Comparison of ENCODE assay signal across 10 cellular contexts in the genomic region with DNA sequence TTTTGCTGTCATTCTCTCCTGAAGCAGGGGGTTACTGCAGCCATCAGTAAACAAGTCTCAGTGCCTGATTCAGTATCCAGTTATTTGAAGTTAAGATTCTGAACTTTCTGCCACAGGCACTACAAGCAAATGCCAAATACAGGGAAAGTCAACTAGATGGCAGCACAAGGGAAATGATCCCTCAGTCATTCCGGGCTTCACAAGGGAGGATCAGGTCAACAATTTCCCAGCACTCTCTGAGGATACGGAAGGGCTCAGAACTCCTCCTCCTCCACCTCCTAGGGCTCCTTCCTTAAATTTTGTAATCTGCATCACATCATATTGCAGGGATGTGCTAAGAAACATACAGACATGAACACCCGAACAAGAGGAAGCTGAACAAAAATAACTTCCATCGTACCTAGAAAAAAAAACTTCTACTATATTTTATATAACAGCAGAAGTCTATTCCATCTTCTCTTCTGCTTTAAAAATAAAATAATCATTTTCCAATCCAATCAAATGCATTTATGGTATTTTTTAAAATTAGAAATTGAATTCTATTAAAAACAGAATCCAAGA.
DNase-seq lines count a peak whose midpoint lies in the region; ATAC-seq and TF ChIP-seq lines count a peak whose summit lies in the region.
"Had no signal": no experiment of that assay in that cellular context is flagged by ENCODE, and none has a peak within 500 bp of the region (broad histone marks: within the 10 kb centered on the region; RNA-seq: fewer than 3 reads in every experiment).

No MANE protein-coding gene starts in this region.

- H3K4me1 Mint-ChIP-seq in GM23338, result peaks cover 21% of the 10 kb centered on the region
- peaks cover 8% of the 10 kb centered on the region for H3K4me1 Mint-ChIP-seq in Calu3 (ENCODE audit: low read depth, unreplicated experiment)

- no peaks in the 10 kb centered on the region for H3K9me3 Mint-ChIP-seq in GM23338
- no peaks in the 10 kb centered on the region for H3K9me3 Mint-ChIP-seq in Calu3 (ENCODE audit: low read depth, unreplicated experiment)

- POLR2A ChIA-PET in PC-3 (lab: Charles Lee; ENCODE audit: unreplicated experiment), result no interaction called here

- peak overlapping the region; percentile 52 for H3K4me2 ChIP-seq in GM23338
- H3K4me2 ChIP-seq in PC-3 (ENCODE audit: low read length), result no peak overlapping the region

- BruUV-seq in PC-3 (replicated peaks; lab: Mats Ljungman, UMichigan), result no TSS peak
- no TSS peak for BruUV-seq in Calu3 (replicated peaks; lab: Mats Ljungman, UMichigan)

- H3K4me1 ChIP-seq in GM23338 (ENCODE audit: insufficient read depth) (peaks cover 17% of the 10 kb centered on the region), PC-3 (ENCODE audit: insufficient read depth, low read length) (peaks cover 15% of the 10 kb centered on the region), ovary (ENCODE audit: insufficient read depth) (no peaks in the 10 kb centered on the region)

- H3K79me2 ChIP-seq in GM23338 (replicated peaks; ENCODE audit: insufficient read depth) (no peaks in the 10 kb centered on the region), PC-3 (ENCODE audit: low read length) (no peaks in the 10 kb centered on the region)

- H3K27ac ChIP-seq in GM23338 (ENCODE audit: low read depth), result no peak overlapping the region
- H3K27ac ChIP-seq in PC-3 (ENCODE audit: low read length), result no peak overlapping the region
- no peak overlapping the region for H3K27ac ChIP-seq in ovary

- peak overlapping the region; percentile 33; the same call in 1 of the 3 replicates for H3K4me3 Mint-ChIP-seq in GM23338
- no peak overlapping the region for H3K4me3 Mint-ChIP-seq in Calu3 (ENCODE audit: low read depth, unreplicated experiment)

- H3K9me3 ChIP-seq in PC-3 (ENCODE audit: low read length), result no peaks in the 10 kb centered on the region
- no peaks in the 10 kb centered on the region for H3K9me3 ChIP-seq in ovary

- CTCF ChIA-PET in PC-3 (lab: Charles Lee) (interaction anchor here (0.6 kb wide), 1 partner anchor 164 kb away, joined by 3 read pairs; no protein-coding TSS in a partner anchor), Calu3 (lab: Charles Lee) (no interaction called here)

- H3K36me3 ChIP-seq in GM23338 (ENCODE audit: insufficient read depth), result no peaks in the 10 kb centered on the region
- no peaks in the 10 kb centered on the region for H3K36me3 ChIP-seq in PC-3 (ENCODE audit: low read depth, low read length)
- no peaks in the 10 kb centered on the region for H3K36me3 ChIP-seq in ovary

- H3K27me3 ChIP-seq in GM23338 (ENCODE audit: insufficient read depth), result no peaks in the 10 kb centered on the region
- H3K27me3 ChIP-seq in PC-3 (ENCODE audit: low read length), result no peaks in the 10 kb centered on the region
- H3K27me3 ChIP-seq in ovary, result no peaks in the 10 kb centered on the region

- ATAC-seq in GM23338 (peak; percentile 93), PC-3 (peak; percentile 93), GM21528 (IDR thresholded peaks at IDR 0.05; ENCODE audit: low FRiP score, unreplicated experiment) (no peak)

- DNase-seq in GM23338 (ENCODE audit: low spot score) (peak; percentile 68), PC-3 (peak; percentile 76), fibroblast of pulmonary artery (ENCODE audit: low read depth) (peak; percentile 56), pons (ENCODE audit: low spot score) (peak; percentile 60), ovary (no peak), NK-92 (lab: John Stamatoyannopoulos, UW; ENCODE audit: unreplicated experiment) (no peak), Calu3 (no peak)
- DNase-seq: NCI-H2029; stimulated activated CD4-positive, alpha-beta T cell treated with anti-CD3 and anti-CD28 coated beads, Interleukin-4, amount 100 ng/mL, for 1 hour had no signal

- peak; percentile 49 to 63 for TF ChIP-seq CTCF in GM23338 (conservative IDR thresholded peaks at IDR 0.05; ENCODE audit: low read depth in 2 of 2)
- peak; percentile 70 for TF ChIP-seq CTCF in PC-3 (conservative IDR thresholded peaks at IDR 0.05; ENCODE audit: low read depth, low read length)
- peak; percentile 41 for TF ChIP-seq CTCF in fibroblast of pulmonary artery (IDR thresholded peaks at IDR 0.05; ENCODE audit: low read length, missing control alignments)
- TF ChIP-seq CTCF in ovary (IDR thresholded peaks at IDR 0.05), result no peak
- TF ChIP-seq CTCF in Calu3 (IDR thresholded peaks at IDR 0.05; ENCODE audit: unreplicated experiment), result no peak

- no peak overlapping the region for H3K9ac ChIP-seq in PC-3 (ENCODE audit: low read length)

- H3K9me2 ChIP-seq in GM23338 (ENCODE audit: insufficient read depth), result peaks cover 3% of the 10 kb centered on the region; the same call in 1 of the 2 replicates
- no peaks in the 10 kb centered on the region for H3K9me2 ChIP-seq in PC-3 (replicated peaks; ENCODE audit: low read length)

- H3K4me3 ChIP-seq in GM23338 (no peak overlapping the region), PC-3 (ENCODE audit: low read length) (no peak overlapping the region), fibroblast of pulmonary artery (replicated peaks; ENCODE audit: low read depth, low read length) (no peak overlapping the region), ovary (no peak overlapping the region)

- WGBS in ovary, 3 donors, result 33 to 37% (median 34%) methylated on average over 4 of the region's 4 CpGs

- no peaks in the 10 kb centered on the region for H3K36me3 Mint-ChIP-seq in GM23338 (ENCODE audit: low read depth)
- no peaks in the 10 kb centered on the region for H3K36me3 Mint-ChIP-seq in Calu3 (ENCODE audit: insufficient read depth, unreplicated experiment)

- H2AFZ ChIP-seq in GM23338, result no peak overlapping the region
- H2AFZ ChIP-seq in PC-3 (ENCODE audit: low read length), result no peak overlapping the region

- no peaks in the 10 kb centered on the region for H3K27me3 Mint-ChIP-seq in GM23338 (ENCODE audit: insufficient read depth, low read depth, poor library complexity)
- no peaks in the 10 kb centered on the region for H3K27me3 Mint-ChIP-seq in Calu3 (ENCODE audit: unreplicated experiment)

- no peak for TF ChIP-seq EP300 in ovary (IDR thresholded peaks at IDR 0.05)

- H3K27ac Mint-ChIP-seq in GM23338 (no peak overlapping the region), Calu3 (ENCODE audit: unreplicated experiment) (no peak overlapping the region)

- H3F3A ChIP-seq in GM23338 (replicated peaks; ENCODE audit: low read depth), result no peaks in the 10 kb centered on the region
- H3F3A ChIP-seq in PC-3 (ENCODE audit: low read length, unreplicated experiment), result no peaks in the 10 kb centered on the region

- TF ChIP-seq POLR2A in ovary (IDR thresholded peaks at IDR 0.05), result no peak

- H4K20me1 ChIP-seq in GM23338 (replicated peaks; ENCODE audit: insufficient read depth) (no peaks in the 10 kb centered on the region), PC-3 (ENCODE audit: low read length) (no peaks in the 10 kb centered on the region)

- intact Hi-C loops in PC-3 (cut with micrococcal nuclease) (no loop called here), ovary (cut with DNase I) (no loop called here), Calu3 (cut with micrococcal nuclease; ENCODE audit: unreplicated experiment) (no loop called here)

TF ChIP-seq in GM23338, 12 proteins besides CTCF, POLR2A, EP300 and RAD21 (continues in another document):
- no peak for TF ChIP-seq EZH2phosphoT487 (IDR thresholded peaks at IDR 0.05; ENCODE audit: unreplicated experiment)
- no peak for TF ChIP-seq ZNF114 (CRISPR knock-in tag; IDR thresholded peaks at IDR 0.05)

Comparison
In these comparisons a context has a peak if more than half of its experiments do, and no peak if none do; other contexts are left out.
1. DNase-seq: peak in GM23338 (single experiment), PC-3 (single experiment), fibroblast of pulmonary artery (single experiment) and pons (single experiment); none in ovary (0 of 5), NK-92 (single experiment) and Calu3 (single experiment).
2. CTCF ChIP-seq: peak in GM23338 (2 of 2), PC-3 (single experiment) and fibroblast of pulmonary artery (single experiment); none in ovary (0 of 3) and Calu3 (single experiment).